In the genomic region with DNA sequence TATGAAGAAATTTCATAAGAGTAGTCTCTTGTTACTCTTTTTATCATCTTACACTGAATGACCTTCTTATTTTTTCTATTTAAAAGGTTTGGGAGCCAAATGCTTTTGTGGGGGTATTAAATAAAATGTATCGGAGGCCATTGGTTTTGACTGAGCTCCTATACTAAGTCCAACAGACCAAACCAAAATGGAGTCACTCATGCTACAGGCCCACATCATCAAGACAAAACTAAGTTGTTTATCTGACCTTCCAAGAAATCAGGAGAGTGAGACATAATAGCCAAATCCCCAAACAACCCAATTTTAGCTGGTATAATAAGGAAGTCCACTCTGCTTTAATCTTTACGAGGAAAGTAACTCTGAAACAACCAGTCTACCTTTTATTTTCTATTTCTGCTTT, we compare ENCODE assay signal across 1 cellular context.
TF ChIP-seq lines count a peak whose summit lies in the region.

No MANE protein-coding gene starts in this region.

TF ChIP-seq in K562, 482 proteins besides CTCF, POLR2A, EP300 and RAD21 (continued from another document and continues in another):
- no peak for TF ChIP-seq BRCA1 (IDR thresholded peaks at IDR 0.05)
- TF ChIP-seq BRCA1 (CRISPR knock-in tag; IDR thresholded peaks at IDR 0.05) = no peak
- peak; percentile 79; the same call in 1 of the 2 replicates for TF ChIP-seq ZNF57 (CRISPR knock-in tag; IDR thresholded peaks at IDR 0.05)
- TF ChIP-seq KLF10 (CRISPR knock-in tag; IDR thresholded peaks at IDR 0.05) = no peak
- TF ChIP-seq ZNF124 (CRISPR knock-in tag; IDR thresholded peaks at IDR 0.05) = no peak
- TF ChIP-seq, protein P1, sequence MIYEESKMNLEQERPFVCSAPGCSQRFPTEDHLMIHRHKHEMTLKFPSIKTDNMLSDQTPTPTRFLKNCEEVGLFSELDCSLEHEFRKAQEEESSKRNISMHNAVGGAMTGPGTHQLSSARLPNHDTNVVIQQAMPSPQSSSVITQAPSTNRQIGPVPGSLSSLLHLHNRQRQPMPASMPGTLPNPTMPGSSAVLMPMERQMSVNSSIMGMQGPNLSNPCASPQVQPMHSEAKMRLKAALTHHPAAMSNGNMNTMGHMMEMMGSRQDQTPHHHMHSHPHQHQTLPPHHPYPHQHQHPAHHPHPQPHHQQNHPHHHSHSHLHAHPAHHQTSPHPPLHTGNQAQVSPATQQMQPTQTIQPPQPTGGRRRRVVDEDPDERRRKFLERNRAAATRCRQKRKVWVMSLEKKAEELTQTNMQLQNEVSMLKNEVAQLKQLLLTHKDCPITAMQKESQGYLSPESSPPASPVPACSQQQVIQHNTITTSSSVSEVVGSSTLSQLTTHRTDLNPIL (CRISPR knock-in tag; IDR thresholded peaks at IDR 0.05) = peak; percentile 90
- no peak for TF ChIP-seq HCFC1 (IDR thresholded peaks at IDR 0.05; ENCODE audit: low read depth, low read length)
- TF ChIP-seq, protein P2, sequence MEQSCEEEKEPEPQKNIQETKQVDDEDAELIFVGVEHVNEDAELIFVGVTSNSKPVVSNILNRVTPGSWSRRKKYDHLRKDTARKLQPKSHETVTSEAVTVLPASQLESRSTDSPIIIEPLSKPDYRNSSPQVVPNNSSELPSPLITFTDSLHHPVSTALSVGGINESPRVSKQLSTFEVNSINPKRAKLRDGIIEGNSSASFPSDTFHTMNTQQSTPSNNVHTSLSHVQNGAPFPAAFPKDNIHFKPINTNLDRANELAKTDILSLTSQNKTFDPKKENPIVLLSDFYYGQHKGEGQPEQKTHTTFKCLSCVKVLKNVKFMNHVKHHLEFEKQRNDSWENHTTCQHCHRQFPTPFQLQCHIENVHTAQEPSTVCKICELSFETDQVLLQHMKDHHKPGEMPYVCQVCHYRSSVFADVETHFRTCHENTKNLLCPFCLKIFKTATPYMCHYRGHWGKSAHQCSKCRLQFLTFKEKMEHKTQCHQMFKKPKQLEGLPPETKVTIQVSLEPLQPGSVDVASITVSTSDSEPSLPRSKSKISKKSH (CRISPR knock-in tag; IDR thresholded peaks at IDR 0.05) = peak; percentile 74
- no peak for TF ChIP-seq MITF (IDR thresholded peaks at IDR 0.05)
- no peak for TF ChIP-seq HMGXB4 (CRISPR knock-in tag; IDR thresholded peaks at IDR 0.05)
- TF ChIP-seq SRF (CRISPR knock-in tag; IDR thresholded peaks at IDR 0.05) = no peak
- TF ChIP-seq ETV6 (IDR thresholded peaks at IDR 0.05; ENCODE audit: borderline replicate concordance in 1 of 2, low read depth in 2 of 2, low read length in 1 of 2) = no peak
- TF ChIP-seq ETV6 (CRISPR knock-in tag; IDR thresholded peaks at IDR 0.05; ENCODE audit: borderline replicate concordance) = no peak
- no peak for TF ChIP-seq HNRNPK (IDR thresholded peaks at IDR 0.05; ENCODE audit: low read depth, low read length, poor library complexity, severe bottlenecking)
- TF ChIP-seq PTTG1 (tag; IDR thresholded peaks at IDR 0.05; ENCODE audit: low read depth) = peak; percentile 93
- TF ChIP-seq, protein P3, sequence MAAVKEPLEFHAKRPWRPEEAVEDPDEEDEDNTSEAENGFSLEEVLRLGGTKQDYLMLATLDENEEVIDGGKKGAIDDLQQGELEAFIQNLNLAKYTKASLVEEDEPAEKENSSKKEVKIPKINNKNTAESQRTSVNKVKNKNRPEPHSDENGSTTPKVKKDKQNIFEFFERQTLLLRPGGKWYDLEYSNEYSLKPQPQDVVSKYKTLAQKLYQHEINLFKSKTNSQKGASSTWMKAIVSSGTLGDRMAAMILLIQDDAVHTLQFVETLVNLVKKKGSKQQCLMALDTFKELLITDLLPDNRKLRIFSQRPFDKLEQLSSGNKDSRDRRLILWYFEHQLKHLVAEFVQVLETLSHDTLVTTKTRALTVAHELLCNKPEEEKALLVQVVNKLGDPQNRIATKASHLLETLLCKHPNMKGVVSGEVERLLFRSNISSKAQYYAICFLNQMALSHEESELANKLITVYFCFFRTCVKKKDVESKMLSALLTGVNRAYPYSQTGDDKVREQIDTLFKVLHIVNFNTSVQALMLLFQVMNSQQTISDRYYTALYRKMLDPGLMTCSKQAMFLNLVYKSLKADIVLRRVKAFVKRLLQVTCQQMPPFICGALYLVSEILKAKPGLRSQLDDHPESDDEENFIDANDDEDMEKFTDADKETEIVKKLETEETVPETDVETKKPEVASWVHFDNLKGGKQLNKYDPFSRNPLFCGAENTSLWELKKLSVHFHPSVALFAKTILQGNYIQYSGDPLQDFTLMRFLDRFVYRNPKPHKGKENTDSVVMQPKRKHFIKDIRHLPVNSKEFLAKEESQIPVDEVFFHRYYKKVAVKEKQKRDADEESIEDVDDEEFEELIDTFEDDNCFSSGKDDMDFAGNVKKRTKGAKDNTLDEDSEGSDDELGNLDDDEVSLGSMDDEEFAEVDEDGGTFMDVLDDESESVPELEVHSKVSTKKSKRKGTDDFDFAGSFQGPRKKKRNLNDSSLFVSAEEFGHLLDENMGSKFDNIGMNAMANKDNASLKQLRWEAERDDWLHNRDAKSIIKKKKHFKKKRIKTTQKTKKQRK (IDR thresholded peaks at IDR 0.05; ENCODE audit: borderline replicate concordance, low read depth, low read length) = no peak
- TF ChIP-seq, protein P4, sequence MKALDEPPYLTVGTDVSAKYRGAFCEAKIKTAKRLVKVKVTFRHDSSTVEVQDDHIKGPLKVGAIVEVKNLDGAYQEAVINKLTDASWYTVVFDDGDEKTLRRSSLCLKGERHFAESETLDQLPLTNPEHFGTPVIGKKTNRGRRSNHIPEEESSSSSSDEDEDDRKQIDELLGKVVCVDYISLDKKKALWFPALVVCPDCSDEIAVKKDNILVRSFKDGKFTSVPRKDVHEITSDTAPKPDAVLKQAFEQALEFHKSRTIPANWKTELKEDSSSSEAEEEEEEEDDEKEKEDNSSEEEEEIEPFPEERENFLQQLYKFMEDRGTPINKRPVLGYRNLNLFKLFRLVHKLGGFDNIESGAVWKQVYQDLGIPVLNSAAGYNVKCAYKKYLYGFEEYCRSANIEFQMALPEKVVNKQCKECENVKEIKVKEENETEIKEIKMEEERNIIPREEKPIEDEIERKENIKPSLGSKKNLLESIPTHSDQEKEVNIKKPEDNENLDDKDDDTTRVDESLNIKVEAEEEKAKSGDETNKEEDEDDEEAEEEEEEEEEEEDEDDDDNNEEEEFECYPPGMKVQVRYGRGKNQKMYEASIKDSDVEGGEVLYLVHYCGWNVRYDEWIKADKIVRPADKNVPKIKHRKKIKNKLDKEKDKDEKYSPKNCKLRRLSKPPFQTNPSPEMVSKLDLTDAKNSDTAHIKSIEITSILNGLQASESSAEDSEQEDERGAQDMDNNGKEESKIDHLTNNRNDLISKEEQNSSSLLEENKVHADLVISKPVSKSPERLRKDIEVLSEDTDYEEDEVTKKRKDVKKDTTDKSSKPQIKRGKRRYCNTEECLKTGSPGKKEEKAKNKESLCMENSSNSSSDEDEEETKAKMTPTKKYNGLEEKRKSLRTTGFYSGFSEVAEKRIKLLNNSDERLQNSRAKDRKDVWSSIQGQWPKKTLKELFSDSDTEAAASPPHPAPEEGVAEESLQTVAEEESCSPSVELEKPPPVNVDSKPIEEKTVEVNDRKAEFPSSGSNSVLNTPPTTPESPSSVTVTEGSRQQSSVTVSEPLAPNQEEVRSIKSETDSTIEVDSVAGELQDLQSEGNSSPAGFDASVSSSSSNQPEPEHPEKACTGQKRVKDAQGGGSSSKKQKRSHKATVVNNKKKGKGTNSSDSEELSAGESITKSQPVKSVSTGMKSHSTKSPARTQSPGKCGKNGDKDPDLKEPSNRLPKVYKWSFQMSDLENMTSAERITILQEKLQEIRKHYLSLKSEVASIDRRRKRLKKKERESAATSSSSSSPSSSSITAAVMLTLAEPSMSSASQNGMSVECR (CRISPR knock-in tag; IDR thresholded peaks at IDR 0.05) = no peak
- no peak for TF ChIP-seq ZNF717 (CRISPR knock-in tag; IDR thresholded peaks at IDR 0.05)
- peak; percentile 89 for TF ChIP-seq CXXC5 (CRISPR knock-in tag; IDR thresholded peaks at IDR 0.05)
- no peak for TF ChIP-seq CREB1 (IDR thresholded peaks at IDR 0.05)
- no peak for TF ChIP-seq CREB1 (CRISPR knock-in tag; IDR thresholded peaks at IDR 0.05)
- TF ChIP-seq, protein P5, sequence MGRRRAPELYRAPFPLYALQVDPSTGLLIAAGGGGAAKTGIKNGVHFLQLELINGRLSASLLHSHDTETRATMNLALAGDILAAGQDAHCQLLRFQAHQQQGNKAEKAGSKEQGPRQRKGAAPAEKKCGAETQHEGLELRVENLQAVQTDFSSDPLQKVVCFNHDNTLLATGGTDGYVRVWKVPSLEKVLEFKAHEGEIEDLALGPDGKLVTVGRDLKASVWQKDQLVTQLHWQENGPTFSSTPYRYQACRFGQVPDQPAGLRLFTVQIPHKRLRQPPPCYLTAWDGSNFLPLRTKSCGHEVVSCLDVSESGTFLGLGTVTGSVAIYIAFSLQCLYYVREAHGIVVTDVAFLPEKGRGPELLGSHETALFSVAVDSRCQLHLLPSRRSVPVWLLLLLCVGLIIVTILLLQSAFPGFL (CRISPR knock-in tag; IDR thresholded peaks at IDR 0.05) = no peak
- no peak for TF ChIP-seq ARID2 (IDR thresholded peaks at IDR 0.05)
- no peak for TF ChIP-seq FOXK1 (CRISPR knock-in tag; IDR thresholded peaks at IDR 0.05; ENCODE audit: borderline replicate concordance)
- peak; percentile 47 for TF ChIP-seq TFE3 (CRISPR knock-in tag; IDR thresholded peaks at IDR 0.05)
- TF ChIP-seq ZNF589 (CRISPR knock-in tag; IDR thresholded peaks at IDR 0.05; ENCODE audit: low read depth) = peak; percentile 95
- no peak for TF ChIP-seq CTCFL (IDR thresholded peaks at IDR 0.05; ENCODE audit: borderline replicate concordance, insufficient read depth, low read depth, low read length, poor library complexity, severe bottlenecking)
- no peak for TF ChIP-seq NFIC (IDR thresholded peaks at IDR 0.05)
- TF ChIP-seq POLR2G (IDR thresholded peaks at IDR 0.05; ENCODE audit: low read depth, low read length) = no peak
- TF ChIP-seq EZH2 (IDR thresholded peaks at IDR 0.05; ENCODE audit: borderline replicate concordance, low read depth, low read length) = no peak
- no peak for TF ChIP-seq CBX8 (IDR thresholded peaks at IDR 0.05; ENCODE audit: borderline replicate concordance, extremely low read depth, low read depth, low read length, poor library complexity, severe bottlenecking)
- no peak for TF ChIP-seq LEF1 (IDR thresholded peaks at IDR 0.05)
- no peak for TF ChIP-seq HDAC6 (IDR thresholded peaks at IDR 0.05; ENCODE audit: low read depth, low read length)
- peak; percentile 97 for TF ChIP-seq KLF6 (CRISPR knock-in tag; IDR thresholded peaks at IDR 0.05; ENCODE audit: borderline replicate concordance)
